ENCODE assay signal across 18 cellular contexts in genomic region chr1:98328855-98329254, GRCh38.
DNase-seq lines count a peak whose midpoint lies in the region; ATAC-seq, FAIRE-seq and TF ChIP-seq lines count a peak whose summit lies in the region.
"Had no signal": no experiment of that assay in that cellular context is flagged by ENCODE, and none has a peak within 500 bp of the region (broad histone marks: within the 10 kb centered on the region; RNA-seq: fewer than 3 reads in every experiment).

No MANE protein-coding gene starts in this region.

- intact Hi-C loops in Panc1 (cut with micrococcal nuclease; ENCODE audit: unreplicated experiment) = no loop called here
- intact Hi-C loops in CD4-positive, alpha-beta T cell (cut with DNase I, micrococcal nuclease) = no loop called here

- H3K36me3 Mint-ChIP-seq in HFFc6 (ENCODE audit: low read depth) = peaks cover 18% of the 10 kb centered on the region
- H3K36me3 Mint-ChIP-seq in CD4-positive, alpha-beta T cell (ENCODE audit: low read depth) = no peaks in the 10 kb centered on the region
- H3K36me3 Mint-ChIP-seq: CD4-positive, alpha-beta memory T cell had no signal

- POLR2A ChIA-PET in A549 (lab: Yijun Ruan, JAX) (no interaction called here), Panc1 (lab: Charles Lee) (no interaction called here)
- POLR2A ChIA-PET in CD4-positive, alpha-beta T cell (lab: Charles Lee) = no interaction called here

- TF ChIP-seq POLR2A in A549 (IDR thresholded peaks at IDR 0.05; ENCODE audit: low read length) = no peak

- no TSS peak for BruUV-seq in Panc1 (replicated peaks; lab: Mats Ljungman, UMichigan)

- H3K4me3 ChIP-seq in A549 (no peak overlapping the region), Panc1 (ENCODE audit: low read depth in 2 of 2, low read length in 2 of 2) (no peak overlapping the region)
- H3K4me3 ChIP-seq: GM23338 had no signal

- peaks cover 90% of the 10 kb centered on the region for H3K4me1 Mint-ChIP-seq in HFFc6 (ENCODE audit: low read depth)
- H3K4me1 Mint-ChIP-seq in CD4-positive, alpha-beta T cell (ENCODE audit: low read depth) = peaks cover 4% of the 10 kb centered on the region

- in situ Hi-C loops in Panc1 (cut with HindIII; ENCODE audit: low pct_unique_long_range_greater_than_20kb, low sequenced_read_pairs) = no loop called here

- TF ChIP-seq RAD21 in A549 (conservative IDR thresholded peaks at IDR 0.05 in 1 of 2, IDR thresholded peaks at IDR 0.05 in 1 of 2) = no peak

- peak overlapping the region; percentile 66 for H3K27ac Mint-ChIP-seq in HFFc6
- no peak overlapping the region for H3K27ac Mint-ChIP-seq in CD4-positive, alpha-beta T cell
- H3K27ac Mint-ChIP-seq: GM23338 had no signal

- H3K9me3 ChIP-seq in A549 = no peaks in the 10 kb centered on the region
- H3K9me3 ChIP-seq in Panc1 (ENCODE audit: control insufficient read depth, insufficient read depth, low read depth, low read length) = no peaks in the 10 kb centered on the region
- H3K9me3 ChIP-seq in CD4-positive, alpha-beta T cell (ENCODE audit: control insufficient read depth, low read length) = no peaks in the 10 kb centered on the region

- H3K36me3 ChIP-seq in Panc1 (ENCODE audit: control insufficient read depth, insufficient read depth, low read length) = no peaks in the 10 kb centered on the region

- TF ChIP-seq CTCF in A549 (IDR thresholded peaks at IDR 0.05) = no peak
- no peak for TF ChIP-seq CTCF in HFFc6 (IDR thresholded peaks at IDR 0.05)
- TF ChIP-seq CTCF in Panc1 (IDR thresholded peaks at IDR 0.05) = no peak
- TF ChIP-seq CTCF in CD4-positive, alpha-beta T cell (IDR thresholded peaks at IDR 0.05) = no peak

- no peaks in the 10 kb centered on the region for H3K9me3 Mint-ChIP-seq in HFFc6
- H3K9me3 Mint-ChIP-seq in CD4-positive, alpha-beta T cell = no peaks in the 10 kb centered on the region
- H3K9me3 Mint-ChIP-seq: CD4-positive, alpha-beta memory T cell; GM23338 had no signal

- no peak for TF ChIP-seq EP300 in A549 (IDR thresholded peaks at IDR 0.05)

- DNase-seq in A549 (ENCODE audit: low read depth in 1 of 2, low spot score in 1 of 2) (no peak), HFFc6 (no peak), Panc1 (ENCODE audit: low read depth, low spot score) (no peak), myocyte (ENCODE audit: low read depth) (peak; percentile 15), HPDE6-E6E7 (ENCODE audit: extremely low spot score) (no peak)
- DNase-seq in CD4-positive, alpha-beta T cell = no peak
- DNase-seq: AML-193; CD4-positive, alpha-beta memory T cell; HCEC 1CT; KG1 had no signal

- H3K27ac ChIP-seq in A549 = peak overlapping the region; percentile 13 to 93; a peak in 3 of 6 replicates
- H3K27ac ChIP-seq in Panc1 (ENCODE audit: low read length) = peak overlapping the region; percentile 39; the same call in 1 of the 2 replicates
- H3K27ac ChIP-seq in CD4-positive, alpha-beta T cell (ENCODE audit: low read depth, low read length) = no peak overlapping the region
- H3K27ac ChIP-seq: C4-2B had no signal

- peak overlapping the region; percentile 47; the same call in 1 of the 2 replicates for H3K4me3 Mint-ChIP-seq in HFFc6
- no peak overlapping the region for H3K4me3 Mint-ChIP-seq in CD4-positive, alpha-beta T cell
- H3K4me3 Mint-ChIP-seq: CD4-positive, alpha-beta memory T cell; GM23338 had no signal

- H3K4me2 ChIP-seq in A549 = no peak overlapping the region; the same call in 2 of the 3 replicates
- H3K4me2 ChIP-seq: GM23338 had no signal

- no peak for ATAC-seq in A549
- no peak for ATAC-seq in Panc1
- ATAC-seq in GM18868 (IDR thresholded peaks at IDR 0.05; ENCODE audit: unreplicated experiment) = no peak
- ATAC-seq in CD4-positive, alpha-beta T cell (ENCODE audit: poor library complexity) = no peak
- ATAC-seq: GM23338, HepG2 had no signal

- CTCF ChIA-PET in A549 (lab: Yijun Ruan, JAX) (interaction anchor here (0.8 kb wide), 1 partner anchor 139 kb away, joined by 4 read pairs; no protein-coding TSS in a partner anchor), Panc1 (lab: Charles Lee) (no interaction called here)
- CTCF ChIA-PET in CD4-positive, alpha-beta T cell (lab: Charles Lee) = interaction anchor here (0.7 kb wide), 1 partner anchor 216 kb away, joined by 3 read pairs; no protein-coding TSS in a partner anchor

- no peak for FAIRE-seq in A549 (lab: Jason Lieb, UNC)
- FAIRE-seq: A204.1, G401.6, GM12891, H54, HepG2 had no signal

- H3K4me1 ChIP-seq in A549 = peaks cover 57% of the 10 kb centered on the region
- H3K4me1 ChIP-seq in Panc1 (ENCODE audit: control insufficient read depth, insufficient read depth, low read length) = no peaks in the 10 kb centered on the region; the same call in 1 of the 2 replicates

- H3K27me3 ChIP-seq in Panc1 (ENCODE audit: control insufficient read depth, insufficient read depth, low read length) = no peaks in the 10 kb centered on the region
- H3K27me3 ChIP-seq in CD4-positive, alpha-beta T cell (ENCODE audit: control insufficient read depth, insufficient read depth, low read length) = no peaks in the 10 kb centered on the region

- H3K27me3 Mint-ChIP-seq in HFFc6 (ENCODE audit: insufficient read depth) = no peaks in the 10 kb centered on the region; the same call in 1 of the 2 replicates
- peaks cover 5% of the 10 kb centered on the region for H3K27me3 Mint-ChIP-seq in CD4-positive, alpha-beta T cell

TF ChIP-seq in A549, 52 proteins besides CTCF, POLR2A, EP300 and RAD21:
- TF ChIP-seq GATA3 (IDR thresholded peaks at IDR 0.05; ENCODE audit: borderline replicate concordance) (peak; percentile 38; the same call in 1 of the 2 replicates), PBX3 (IDR thresholded peaks at IDR 0.05) (no peak)
